Comparison of ENCODE assay signal across 20 cellular contexts in genomic region chr1:53066941-53067738, GRCh38. TPM values are rescaled to one million over a fixed set of nuclear protein-coding genes. Genes with fewer than 3 reads are reported as not detected.
DNase-seq lines count a peak whose midpoint lies in the region; ATAC-seq and TF ChIP-seq lines count a peak whose summit lies in the region.
"Had no signal": no experiment of that assay in that cellular context is flagged by ENCODE, and none has a peak within 500 bp of the region (broad histone marks: within the 10 kb centered on the region; RNA-seq: fewer than 3 reads in every experiment).

No MANE protein-coding gene starts in this region.

- intact Hi-C loops in Right ventricle myocardium superior (cut with DNase I): no loop called here
- intact Hi-C loops in Right ventricle myocardium inferior (cut with DNase I): no loop called here
- intact Hi-C loops in cardiac septum (cut with DNase I): loop anchor here (5.0 kb wide), 1 partner anchor 115 kb away; no protein-coding TSS in a partner anchor
- intact Hi-C loops in vagina (cut with DNase I): no loop called here

- H3K27me3 ChIP-seq in osteoblast (ENCODE audit: insufficient read depth, low read length) (peaks cover 22% of the 10 kb centered on the region), vagina (no peaks in the 10 kb centered on the region)
- H3K27me3 ChIP-seq: MG63 had no signal

- H3K4me3 ChIP-seq in osteoblast (ENCODE audit: insufficient read depth, low read length) (no peak overlapping the region), vagina (no peak overlapping the region)
- H3K4me3 ChIP-seq: GM23248, heart left ventricle, lung, MG63 had no signal

- TF ChIP-seq POLR2A in vagina (IDR thresholded peaks at IDR 0.05): no peak
- TF ChIP-seq POLR2A in erythroblast (IDR thresholded peaks at IDR 0.05; ENCODE audit: low read length): no peak

- no peak for ATAC-seq in Right ventricle myocardium superior (ENCODE audit: poor library complexity)
- no peak for ATAC-seq in Right ventricle myocardium inferior
- ATAC-seq: activated naive CD4-positive, alpha-beta T cell treated with anti-CD3 and anti-CD28 coated beads, Interleukin-2, amount 50 U/mL, for 72 hours; stimulated activated naive B cell treated with anti-CD40 and anti-IgM and Interleukin-4, amounts not matched to agents 10 μg/mL and 1 μg/mL and 100 μg/mL, for 72 hours had no signal

- no peaks in the 10 kb centered on the region for H3K36me3 ChIP-seq in osteoblast (ENCODE audit: insufficient read depth, low read length)
- H3K36me3 ChIP-seq in vagina: no peaks in the 10 kb centered on the region
- H3K36me3 ChIP-seq: MG63 had no signal

- H3K4me1 ChIP-seq in osteoblast (ENCODE audit: insufficient read depth, low read length) (peaks cover 5% of the 10 kb centered on the region), vagina (peaks cover 9% of the 10 kb centered on the region)
- H3K4me1 ChIP-seq: parathyroid adenoma had no signal

- no peak for TF ChIP-seq CTCF in osteoblast (IDR thresholded peaks at IDR 0.05; ENCODE audit: extremely low read depth, low read depth, low read length)
- TF ChIP-seq CTCF in vagina (IDR thresholded peaks at IDR 0.05): no peak

- H4K20me1 ChIP-seq in osteoblast (ENCODE audit: insufficient read depth, low read length): no peaks in the 10 kb centered on the region

- no peaks in the 10 kb centered on the region for H3K79me2 ChIP-seq in osteoblast (ENCODE audit: insufficient read depth, low read length)
- H3K79me2 ChIP-seq: parathyroid adenoma had no signal

- no peak overlapping the region for H3K4me2 ChIP-seq in osteoblast (ENCODE audit: insufficient read depth, low read length)

- H2AFZ ChIP-seq in osteoblast (ENCODE audit: low read length): no peak overlapping the region
- H2AFZ ChIP-seq: GM23248, parathyroid adenoma had no signal

- no peaks in the 10 kb centered on the region for H3K9me3 ChIP-seq in osteoblast (ENCODE audit: low read depth, low read length)
- H3K9me3 ChIP-seq in vagina: no peaks in the 10 kb centered on the region
- H3K9me3 ChIP-seq: heart left ventricle, MG63 had no signal

- DNase-seq in Right ventricle myocardium superior: peak; percentile 31
- DNase-seq in Right ventricle myocardium inferior (ENCODE audit: missing footprints): no peak
- peak; percentile 69 for DNase-seq in cardiac septum (ENCODE audit: low spot score)
- peak; percentile 82 for DNase-seq in osteoblast (ENCODE audit: insufficient read length, low spot score, missing footprints)
- no peak for DNase-seq in vagina (ENCODE audit: extremely low spot score in 2 of 2)
- no peak for DNase-seq in erythroblast (lab: John Stamatoyannopoulos, UW)
- DNase-seq in DMS114 treated with DMSO at 0.1 percent for 48 hours (lab: John Stamatoyannopoulos, UW; ENCODE audit: unreplicated experiment): no peak
- no peak for DNase-seq in NCI-H345 (lab: John Stamatoyannopoulos, UW)
- DNase-seq: activated CD4-positive, alpha-beta T cell treated with anti-CD3 and anti-CD28 coated beads, Interleukin-2, amount 50 U/mL, for 1 hour; GM23248; immature natural killer cell; MG63; NCI-H146; stimulated activated CD4-positive, alpha-beta T cell treated with anti-CD3 and anti-CD28 coated beads, Interleukin-1b, Interleukin-23, amount 100 ng/mL, for 48 hours; stimulated activated naive B cell treated with anti-CD40 and anti-IgM and Interleukin-4, amounts not matched to agents 10 μg/mL and 1 μg/mL and 100 μg/mL, for 72 hours had no signal

- H3K27ac ChIP-seq in osteoblast (ENCODE audit: low read depth, low read length): no peak overlapping the region
- H3K27ac ChIP-seq in vagina: peak overlapping the region; percentile 18
- H3K27ac ChIP-seq: GM23248, parathyroid adenoma had no signal

RNA-seq across cellular contexts. Expression of gene PODN, which starts 5.1 kb away (rescaled TPM):
- total RNA-seq in Right ventricle myocardium superior (30.1 TPM), Right ventricle myocardium inferior (35.3 TPM), cardiac septum (19.4 TPM), osteoblast (43.3 and 52.8 TPM in 2 replicates), vagina (207 TPM)
- total RNA-seq: activated naive CD4-positive, alpha-beta T cell treated with anti-CD3 and anti-CD28 coated beads, Interleukin-2, amount 50 U/mL, for 72 hours; CD4-positive, alpha-beta T cell had no signal

Comparison
In these comparisons a context has a peak if more than half of its experiments do, and no peak if none do; other contexts are left out.
1. DNase-seq: peak in Right ventricle myocardium superior (single experiment), cardiac septum (single experiment) and osteoblast (single experiment); none in Right ventricle myocardium inferior (single experiment), vagina (0 of 2), erythroblast (0 of 2), DMS114 treated with DMSO at 0.1 percent for 48 hours (single experiment) and NCI-H345 (single experiment).